7 cellular contexts compared by ENCODE assay signal in the genomic region with DNA sequence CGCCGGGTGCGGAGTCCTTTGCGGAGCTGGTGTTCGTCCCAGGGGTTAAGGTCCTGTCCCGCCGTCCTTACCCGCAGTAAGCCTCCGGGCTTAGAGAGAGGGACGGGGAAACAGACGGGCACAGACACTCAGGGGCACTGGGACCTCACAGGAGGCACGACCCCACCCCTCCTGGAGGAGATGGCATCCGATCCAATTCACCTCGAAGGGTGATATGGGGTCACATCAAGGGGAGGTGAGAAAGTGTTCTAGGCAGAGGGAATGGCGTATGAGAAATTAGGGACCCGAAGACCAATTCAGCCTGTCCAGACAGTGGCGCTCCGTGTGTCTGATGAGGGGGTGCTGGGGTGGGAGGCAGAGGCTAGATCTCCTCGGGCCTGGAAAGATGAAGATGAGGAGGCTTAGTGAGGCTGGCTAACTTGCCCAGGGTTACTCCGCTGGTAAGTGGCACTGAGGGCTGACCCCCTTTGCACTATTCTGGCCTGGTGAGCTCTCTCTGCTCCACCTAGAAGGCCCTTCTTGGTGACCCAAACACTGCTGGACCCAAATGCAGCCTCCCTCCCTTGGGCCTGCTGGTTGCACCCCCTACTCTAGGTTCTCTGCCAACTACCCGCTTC. TPM values are rescaled to one million over a fixed set of nuclear protein-coding genes. Genes with fewer than 3 reads are reported as not detected.
DNase-seq lines count a peak whose midpoint lies in the region; ATAC-seq, FAIRE-seq and TF ChIP-seq lines count a peak whose summit lies in the region.
"Had no signal": no experiment of that assay in that cellular context is flagged by ENCODE, and none has a peak within 500 bp of the region (broad histone marks: within the 10 kb centered on the region; RNA-seq: fewer than 3 reads in every experiment).

No MANE protein-coding gene starts in this region.

- ATAC-seq in GM19395 (IDR thresholded peaks at IDR 0.05; ENCODE audit: unreplicated experiment) (peak; percentile 20), GM12878 (no peak), natural killer cell (no peak), GM18858 (IDR thresholded peaks at IDR 0.05; ENCODE audit: unreplicated experiment) (no peak)

- RAD21 ChIA-PET in GM12878 (lab: Charles Lee; ENCODE audit: unreplicated experiment): interaction anchor here (0.5 to 3.5 kb wide), 7 partner anchors 9 to 483 kb away, joined by 3 to 41 read pairs (median 4); a partner anchor contains a TSS

- intact Hi-C loops in GM12878 (cut with micrococcal nuclease; ENCODE audit: unreplicated experiment) (no loop called here), natural killer cell (cut with micrococcal nuclease) (no loop called here)

- H3K9ac ChIP-seq in GM12878 (ENCODE audit: control insufficient read depth, insufficient read depth, low read length): peak overlapping the region; percentile 97

- peaks cover 4% of the 10 kb centered on the region for H3K4me1 ChIP-seq in GM12878 (ENCODE audit: control insufficient read depth, insufficient read depth, low read length)

- no peak for TF ChIP-seq EP300 in GM12878 (IDR thresholded peaks at IDR 0.05; ENCODE audit: borderline replicate concordance in 1 of 2, control insufficient read depth in 1 of 2, low read depth in 2 of 2, low read length in 2 of 2)

- DNase-seq in GM12878 (ENCODE audit: low read depth, low spot score): no peak
- DNase-seq in natural killer cell: no peak
- DNase-seq in NCI-H146 (lab: John Stamatoyannopoulos, UW): no peak
- no peak for DNase-seq in NCI-H1694 treated with DMSO at 0.1 percent for 48 hours (lab: John Stamatoyannopoulos, UW)

- H3K9me3 ChIP-seq in GM12878 (replicated peaks; ENCODE audit: control insufficient read depth, insufficient read depth, low read length): no peaks in the 10 kb centered on the region

- CTCF ChIA-PET in GM12878 (lab: Yijun Ruan, JAX): interaction anchor here (1.2 to 4.7 kb wide), 7 partner anchors 12 to 191 kb away, joined by 5 to 45 read pairs (median 9); a partner anchor contains a TSS

- POLR2A ChIA-PET in GM12878 (lab: Charles Lee): interaction anchor here (0.6 to 5.9 kb wide), 10 partner anchors 10 to 758 kb away, joined by 3 to 56 read pairs (median 4); a partner anchor contains a TSS

- no peak for FAIRE-seq in GM12878 (lab: Jason Lieb, UNC)

- H3K4me3 ChIP-seq in GM12878: peak overlapping the region; percentile 25; the same call in 1 of the 2 replicates

- SMC1A ChIA-PET in GM12878 (lab: Charles Lee; ENCODE audit: uncharacterized antibody, unreplicated experiment): interaction anchor here (0.7 to 5.9 kb wide), 7 partner anchors 10 to 485 kb away, joined by 3 to 52 read pairs (median 6); a partner anchor contains a TSS

- H3K9me3 Mint-ChIP-seq in natural killer cell: no peaks in the 10 kb centered on the region

- peaks cover 27 to 38% of the 10 kb centered on the region in 2 donors for H3K4me1 Mint-ChIP-seq in natural killer cell

- in situ Hi-C loops in GM12878 (cut with MboI): no loop called here

- H3K27me3 Mint-ChIP-seq in natural killer cell (ENCODE audit: low read depth in 2 of 2): no peaks in the 10 kb centered on the region

- WGBS in GM12878 (ENCODE audit: insufficient coverage, insufficient replicate concordance, low lambda C conversion rate, missing lambda C conversion rate): 29% methylated on average over 21 of the region's 21 CpGs

- no TSS peak for BruUV-seq in GM12878 (replicated peaks; lab: Mats Ljungman, UMichigan)

- no peak for TF ChIP-seq POLR2A in GM12878 (IDR thresholded peaks at IDR 0.05; ENCODE audit: low read depth, low read length)

- no peaks in the 10 kb centered on the region for H3K36me3 ChIP-seq in GM12878 (ENCODE audit: control insufficient read depth in 2 of 2, insufficient read depth in 2 of 2, low read length in 1 of 2)

- H2AFZ ChIP-seq in GM12878 (ENCODE audit: control insufficient read depth, low read depth, low read length): peak overlapping the region; percentile 100

- H3K27ac ChIP-seq in GM12878 (ENCODE audit: control insufficient read depth, insufficient read depth): peak overlapping the region; percentile 100

- TF ChIP-seq CTCF in GM12878 (IDR thresholded peaks at IDR 0.05 in 2 of 3, conservative IDR thresholded peaks at IDR 0.05 in 1 of 3; ENCODE audit: control insufficient read depth in 2 of 3, extremely low read depth in 1 of 3, insufficient read depth in 1 of 3, low read depth in 3 of 3, low read length in 3 of 3) (no peak; a peak in 1 of 6 replicates), natural killer cell (IDR thresholded peaks at IDR 0.05) (no peak)

- H3K4me2 ChIP-seq in GM12878 (ENCODE audit: control insufficient read depth, insufficient read depth): peak overlapping the region; percentile 96

- H3K27me3 ChIP-seq in GM12878 (replicated peaks in 1 of 2; ENCODE audit: control insufficient read depth in 2 of 2, insufficient read depth in 2 of 2, low read length in 1 of 2): no peaks in the 10 kb centered on the region

- no peak for TF ChIP-seq RAD21 in GM12878 (IDR thresholded peaks at IDR 0.05; ENCODE audit: insufficient read depth, low read depth, low read length)

- H3K79me2 ChIP-seq in GM12878 (ENCODE audit: control insufficient read depth, insufficient read depth, low read length): no peaks in the 10 kb centered on the region

- H3K27ac Mint-ChIP-seq in natural killer cell: peak overlapping the region; percentile 99 to 100

- H3K4me3 Mint-ChIP-seq in natural killer cell: peak overlapping the region; percentile 94

- H4K20me1 ChIP-seq in GM12878 (ENCODE audit: control insufficient read depth, insufficient read depth): no peaks in the 10 kb centered on the region

- no peaks in the 10 kb centered on the region for H3K36me3 Mint-ChIP-seq in natural killer cell

RNA-seq across cellular contexts. Expression of a gene that starts 12.1 kb away (rescaled TPM):
- total RNA-seq in GM12878 (2013; cell fraction: nucleolus; rRNA removed): 3.8 and 5.1 TPM in 2 replicates
- 0.44 and 1.1 TPM in 2 replicates for total RNA-seq in GM12878 (2014; rRNA removed)
- total RNA-seq in GM12878 (2014; rRNA removed; fragmentation: Illumina TruSeq; extraction: Trizol): 0.18 and 0.45 TPM in 2 replicates
- total RNA-seq in GM12878 (2021): 1.6 and 2.7 TPM in 2 replicates
- polyA plus RNA-seq in GM12878 (2011; ENCODE audit: low read depth): 0.41 TPM
- 0.30 and 0.67 TPM in 2 replicates for polyA plus RNA-seq in GM12878 (2011; rRNA removed)
- 0.89 and 1.0 TPM in 2 replicates for polyA plus RNA-seq in GM12878 (2011; cell fraction: cytosol; rRNA removed)
- polyA plus RNA-seq in GM12878 (2011; cell fraction: nucleus; rRNA removed): 3.0 and 3.1 TPM in 2 replicates
- polyA plus RNA-seq in GM12878 (2012): 0.63 and 1.0 TPM in 2 replicates
- polyA plus RNA-seq in GM12878 (2014; fragmentation: Illumina TruSeq; extraction: Trizol): 0.29 and 0.37 TPM in 2 replicates
- polyA plus RNA-seq in GM12878 (2014; fragmentation: Nextera tagmentation; extraction: Ambion mirVana): under 1 TPM; 0.13 to 0.40 TPM
- 1.0 and 3.0 TPM in 2 replicates for polyA plus RNA-seq in GM12878 (2014; rRNA removed)
- polyA plus RNA-seq in GM12878 (2016; fragmentation: Nextera tagmentation; extraction: Ambion mirVana): under 1 TPM; 0.18 to 0.23 TPM
- 0.80 and 1.2 TPM in 2 replicates for polyA minus RNA-seq in GM12878 (2011; rRNA and poly(A)+ RNA removed)
- polyA minus RNA-seq in GM12878 (2011; cell fraction: cytosol; rRNA and poly(A)+ RNA removed): 1.1 TPM in 1 of 2 replicates, not detected in the other
- 1.6 and 3.2 TPM in 2 replicates for polyA minus RNA-seq in GM12878 (2011; cell fraction: nucleus; rRNA and poly(A)+ RNA removed)
- 1 to 10 TPM; 4.4 to 5.7 (median 4.9) TPM for total RNA-seq in natural killer cell

RNA-seq across cellular contexts. Expression of a gene that starts 13.3 kb away (rescaled TPM):
- total RNA-seq in GM12878 (2013; cell fraction: nucleolus; rRNA removed): 1.3 TPM in 1 of 2 replicates, not detected in the other
- total RNA-seq in GM12878 (2014; rRNA removed): not detected in 2 replicates
- not detected in 2 replicates for total RNA-seq in GM12878 (2014; rRNA removed; fragmentation: Illumina TruSeq; extraction: Trizol)
- total RNA-seq in GM12878 (2021): 0.28 and 0.45 TPM in 2 replicates
- polyA plus RNA-seq in GM12878 (2011; ENCODE audit: low read depth): not detected
- not detected in 2 replicates for polyA plus RNA-seq in GM12878 (2011; rRNA removed)
- 0.10 TPM in 1 of 2 replicates, not detected in the other for polyA plus RNA-seq in GM12878 (2011; cell fraction: cytosol; rRNA removed)
- polyA plus RNA-seq in GM12878 (2011; cell fraction: nucleus; rRNA removed): 0.22 TPM in 1 of 2 replicates, not detected in the other
- not detected in 2 replicates for polyA plus RNA-seq in GM12878 (2012)
- not detected in 2 replicates for polyA plus RNA-seq in GM12878 (2014; fragmentation: Illumina TruSeq; extraction: Trizol)
- polyA plus RNA-seq in GM12878 (2014; fragmentation: Nextera tagmentation; extraction: Ambion mirVana): not detected
- polyA plus RNA-seq in GM12878 (2014; rRNA removed): not detected in 2 replicates
- polyA plus RNA-seq in GM12878 (2016; fragmentation: Nextera tagmentation; extraction: Ambion mirVana): under 1 TPM in 1 of 2 experiments, not detected in 1; 0.23 TPM
- polyA minus RNA-seq in GM12878 (2011; rRNA and poly(A)+ RNA removed): not detected in 2 replicates
- not detected in 2 replicates for polyA minus RNA-seq in GM12878 (2011; cell fraction: cytosol; rRNA and poly(A)+ RNA removed)
- polyA minus RNA-seq in GM12878 (2011; cell fraction: nucleus; rRNA and poly(A)+ RNA removed): 0.57 and 0.60 TPM in 2 replicates
- total RNA-seq in natural killer cell: 1 to 10 TPM in 1 of 3 donors, under 1 TPM in 1, not detected in 1; 0.96 to 1.2 TPM

RNA-seq across cellular contexts. Expression of a gene that starts 20.3 kb away (rescaled TPM):
- total RNA-seq in GM12878 (2013; cell fraction: nucleolus; rRNA removed): 46.1 and 49.0 TPM in 2 replicates
- total RNA-seq in GM12878 (2014; rRNA removed) (19.9 and 23.1 TPM in 2 replicates), GM12878 (2014; rRNA removed; fragmentation: Illumina TruSeq; extraction: Trizol) (8.1 and 9.0 TPM in 2 replicates), GM12878 (2021) (16.5 and 20.9 TPM in 2 replicates), natural killer cell (10 to 100 TPM; 39.5 to 89.2 (median 78.1) TPM)
- 5.7 TPM for polyA plus RNA-seq in GM12878 (2011; ENCODE audit: low read depth)
- polyA plus RNA-seq in GM12878 (2011; rRNA removed) (6.4 and 11.6 TPM in 2 replicates), GM12878 (2014; fragmentation: Illumina TruSeq; extraction: Trizol) (5.4 and 9.3 TPM in 2 replicates), GM12878 (2014; fragmentation: Nextera tagmentation; extraction: Ambion mirVana) (1 to 10 TPM; 1.5 to 1.9 TPM), GM12878 (2014; rRNA removed) (23.2 and 29.2 TPM in 2 replicates), GM12878 (2016; fragmentation: Nextera tagmentation; extraction: Ambion mirVana) (10 to 100 TPM; 12.5 to 17.5 TPM)
- 15.5 and 18.4 TPM in 2 replicates for polyA plus RNA-seq in GM12878 (2011; cell fraction: cytosol; rRNA removed)
- polyA plus RNA-seq in GM12878 (2011; cell fraction: nucleus; rRNA removed): 86.8 and 98.6 TPM in 2 replicates
- polyA plus RNA-seq in GM12878 (2012): 12.9 and 13.7 TPM in 2 replicates
- 10.7 and 18.8 TPM in 2 replicates for polyA minus RNA-seq in GM12878 (2011; rRNA and poly(A)+ RNA removed)
- polyA minus RNA-seq in GM12878 (2011; cell fraction: cytosol; rRNA and poly(A)+ RNA removed): 7.9 and 8.8 TPM in 2 replicates
- 30.6 and 52.9 TPM in 2 replicates for polyA minus RNA-seq in GM12878 (2011; cell fraction: nucleus; rRNA and poly(A)+ RNA removed)

RNA-seq across cellular contexts. Expression of a gene that starts 22.6 kb away (rescaled TPM):
- total RNA-seq in GM12878 (2013; cell fraction: nucleolus; rRNA removed): 0.47 and 0.73 TPM in 2 replicates
- 0.11 and 0.27 TPM in 2 replicates for total RNA-seq in GM12878 (2014; rRNA removed)
- total RNA-seq in GM12878 (2014; rRNA removed; fragmentation: Illumina TruSeq; extraction: Trizol): 7.6 and 8.4 TPM in 2 replicates
- total RNA-seq in GM12878 (2021): 0.87 and 0.96 TPM in 2 replicates
- 0.05 TPM for polyA plus RNA-seq in GM12878 (2011; ENCODE audit: low read depth)
- polyA plus RNA-seq in GM12878 (2011; rRNA removed): 0.07 and 0.16 TPM in 2 replicates
- 0.06 and 0.07 TPM in 2 replicates for polyA plus RNA-seq in GM12878 (2011; cell fraction: cytosol; rRNA removed)
- polyA plus RNA-seq in GM12878 (2011; cell fraction: nucleus; rRNA removed): 0.45 and 0.64 TPM in 2 replicates
- 0.14 TPM in 2 replicates for polyA plus RNA-seq in GM12878 (2012)
- polyA plus RNA-seq in GM12878 (2014; fragmentation: Illumina TruSeq; extraction: Trizol): 0.03 TPM in 1 of 2 replicates, not detected in the other
- polyA plus RNA-seq in GM12878 (2014; fragmentation: Nextera tagmentation; extraction: Ambion mirVana): under 1 TPM; 0.06 to 0.18 TPM
- polyA plus RNA-seq in GM12878 (2014; rRNA removed): 0.06 and 0.09 TPM in 2 replicates
- under 1 TPM; 0.04 to 0.33 TPM for polyA plus RNA-seq in GM12878 (2016; fragmentation: Nextera tagmentation; extraction: Ambion mirVana)
- 0.21 TPM in 1 of 2 replicates, not detected in the other for polyA minus RNA-seq in GM12878 (2011; rRNA and poly(A)+ RNA removed)
- polyA minus RNA-seq in GM12878 (2011; cell fraction: cytosol; rRNA and poly(A)+ RNA removed): 2.3 and 3.4 TPM in 2 replicates
- polyA minus RNA-seq in GM12878 (2011; cell fraction: nucleus; rRNA and poly(A)+ RNA removed): 0.12 and 0.29 TPM in 2 replicates
- 1 to 10 TPM; 1.8 to 3.1 (median 2.4) TPM for total RNA-seq in natural killer cell
- total RNA-seq: M059J had no signal

RNA-seq across cellular contexts. Expression of a gene that starts 32.5 kb away (rescaled TPM):
- 0.48 and 0.83 TPM in 2 replicates for total RNA-seq in GM12878 (2013; cell fraction: nucleolus; rRNA removed)
- total RNA-seq in GM12878 (2014; rRNA removed) (0.65 and 0.85 TPM in 2 replicates), GM12878 (2014; rRNA removed; fragmentation: Illumina TruSeq; extraction: Trizol) (0.40 and 0.46 TPM in 2 replicates), GM12878 (2021) (1.3 and 1.5 TPM in 2 replicates), natural killer cell (under 1 TPM; 0.18 to 0.33 (median 0.28) TPM)
- polyA plus RNA-seq in GM12878 (2011; ENCODE audit: low read depth): 0.20 TPM
- polyA plus RNA-seq in GM12878 (2011; rRNA removed) (0.08 TPM in 1 of 2 replicates, not detected in the other), GM12878 (2014; fragmentation: Illumina TruSeq; extraction: Trizol) (0.38 and 0.73 TPM in 2 replicates), GM12878 (2014; fragmentation: Nextera tagmentation; extraction: Ambion mirVana) (under 1 TPM; 0.06 to 0.20 TPM), GM12878 (2014; rRNA removed) (0.76 and 0.94 TPM in 2 replicates), GM12878 (2016; fragmentation: Nextera tagmentation; extraction: Ambion mirVana) (under 1 TPM; 0.43 to 0.98 TPM)
- 0.03 and 0.16 TPM in 2 replicates for polyA plus RNA-seq in GM12878 (2011; cell fraction: cytosol; rRNA removed)
- polyA plus RNA-seq in GM12878 (2011; cell fraction: nucleus; rRNA removed): 0.22 TPM in 2 replicates
- 0.76 and 1.2 TPM in 2 replicates for polyA plus RNA-seq in GM12878 (2012)
- 0.10 TPM in 1 of 2 replicates, not detected in the other for polyA minus RNA-seq in GM12878 (2011; rRNA and poly(A)+ RNA removed)
- polyA minus RNA-seq in GM12878 (2011; cell fraction: cytosol; rRNA and poly(A)+ RNA removed): not detected in 2 replicates
- polyA minus RNA-seq in GM12878 (2011; cell fraction: nucleus; rRNA and poly(A)+ RNA removed): 0.19 TPM in 1 of 2 replicates, not detected in the other
